Comparison of ENCODE assay signal across 8 cellular contexts in genomic region chr9:111630182-111631070, GRCh38. TPM values are rescaled to one million over a fixed set of nuclear protein-coding genes. Genes with fewer than 3 reads are reported as not detected.
DNase-seq lines count a peak whose midpoint lies in the region; ATAC-seq and TF ChIP-seq lines count a peak whose summit lies in the region.

No MANE protein-coding gene starts in this region.

- H3K4me3 Mint-ChIP-seq in activated T-cell treated with anti-CD3 and anti-CD28 coated beads, Interleukin-2, amount 50 U/mL, for 4 hours, result peak overlapping the region; percentile 87

- H3K36me3 ChIP-seq in WERI-Rb-1, result no peaks in the 10 kb centered on the region; the same call in 1 of the 2 replicates
- no peaks in the 10 kb centered on the region for H3K36me3 ChIP-seq in left ventricle myocardium inferior

- H3K27ac ChIP-seq in WERI-Rb-1 (peak overlapping the region; percentile 45), left ventricle myocardium inferior (replicated peaks) (peak overlapping the region; percentile 93), skin epidermis (peak overlapping the region in 18 of 21 experiments; percentile 57 to 98 (median 91))

- H3K4me1 Mint-ChIP-seq in activated T-cell treated with anti-CD3 and anti-CD28 coated beads, Interleukin-2, amount 50 U/mL, for 4 hours (ENCODE audit: low read depth), result peaks cover 38% of the 10 kb centered on the region

- no peaks in the 10 kb centered on the region for H3K9me3 ChIP-seq in WERI-Rb-1 (ENCODE audit: severe bottlenecking)
- no peaks in the 10 kb centered on the region for H3K9me3 ChIP-seq in left ventricle myocardium inferior (replicated peaks)

- peak overlapping the region; percentile 93 for H3K4me3 ChIP-seq in WERI-Rb-1 (ENCODE audit: low read depth, low read length)
- peak overlapping the region; percentile 97 for H3K4me3 ChIP-seq in left ventricle myocardium inferior
- peak overlapping the region; percentile 67 to 100 (median 95) for H3K4me3 ChIP-seq in skin epidermis

- no peak for TF ChIP-seq CTCF in WERI-Rb-1 (IDR thresholded peaks at IDR 0.05; ENCODE audit: low read depth, low read length)
- TF ChIP-seq CTCF in left ventricle myocardium inferior (IDR thresholded peaks at IDR 0.05; ENCODE audit: borderline replicate concordance), result no peak
- no peak for TF ChIP-seq CTCF in GM13976 (IDR thresholded peaks at IDR 0.05; ENCODE audit: borderline replicate concordance, control extremely low read depth, extremely low read depth, insufficient read depth, missing control alignments)

- H3K4me1 ChIP-seq in left ventricle myocardium inferior, result peaks cover 49% of the 10 kb centered on the region

- DNase-seq in activated T-cell treated with anti-CD3 and anti-CD28 coated beads, Interleukin-2, amount 50 U/mL, for 4 hours, result no peak
- DNase-seq in activated T-cell treated with anti-CD3 and anti-CD28 coated beads, Interleukin-2, amount 50 U/mL, for 1 hour, result no peak
- DNase-seq in WERI-Rb-1 (peak; percentile 20), left ventricle myocardium inferior (no peak), GM13976 (ENCODE audit: low spot score) (no peak), kidney tubule cell (ENCODE audit: low spot score) (no peak)

- H3K9me3 Mint-ChIP-seq in activated T-cell treated with anti-CD3 and anti-CD28 coated beads, Interleukin-2, amount 50 U/mL, for 4 hours, result no peaks in the 10 kb centered on the region

- intact Hi-C loops in left ventricle myocardium inferior (cut with micrococcal nuclease), result no loop called here

- no peaks in the 10 kb centered on the region for H3K27me3 Mint-ChIP-seq in activated T-cell treated with anti-CD3 and anti-CD28 coated beads, Interleukin-2, amount 50 U/mL, for 4 hours (ENCODE audit: low read depth)

- ATAC-seq in activated T-cell treated with anti-CD3 and anti-CD28 coated beads, Interleukin-2, amount 50 U/mL, for 4 hours, result peak; percentile 33 to 46
- peak; percentile 11 for ATAC-seq in HG03039 (IDR thresholded peaks at IDR 0.05; ENCODE audit: unreplicated experiment)

- H3K36me3 Mint-ChIP-seq in activated T-cell treated with anti-CD3 and anti-CD28 coated beads, Interleukin-2, amount 50 U/mL, for 4 hours (ENCODE audit: insufficient read depth), result peaks cover 9% of the 10 kb centered on the region

- in situ Hi-C loops in GM13976 (cut with MboI; ENCODE audit: low sequenced_read_pairs, unreplicated experiment), result no loop called here

- H3K27me3 ChIP-seq in WERI-Rb-1 (ENCODE audit: insufficient read depth, low read depth, severe bottlenecking), result no peaks in the 10 kb centered on the region
- no peaks in the 10 kb centered on the region for H3K27me3 ChIP-seq in left ventricle myocardium inferior (ENCODE audit: low read depth)

RNA-seq across cellular contexts. Expression of gene DNAJC25, which starts 0.7 kb away (rescaled TPM):
- 1 to 10 TPM; 5.0 to 6.7 (median 6.5) TPM for total RNA-seq in activated T-cell treated with anti-CD3 and anti-CD28 coated beads, Interleukin-2, amount 50 U/mL, for 4 hours
- total RNA-seq in left ventricle myocardium inferior, result 5.5 TPM

RNA-seq across cellular contexts. Expression of gene GNG10, which starts 31.0 kb away (rescaled TPM):
- 10 to 100 TPM; 18.8 to 20.4 (median 20.2) TPM for total RNA-seq in activated T-cell treated with anti-CD3 and anti-CD28 coated beads, Interleukin-2, amount 50 U/mL, for 4 hours
- total RNA-seq in left ventricle myocardium inferior, result 27.4 TPM

RNA-seq across cellular contexts. Expression of gene PTGR1, which starts 31.0 kb away (rescaled TPM):
- total RNA-seq in activated T-cell treated with anti-CD3 and anti-CD28 coated beads, Interleukin-2, amount 50 U/mL, for 4 hours, result under 1 TPM; 0.26 to 0.73 (median 0.38) TPM
- 50.2 TPM for total RNA-seq in left ventricle myocardium inferior

Comparison
In these comparisons a context has a peak if more than half of its experiments do, and no peak if none do; other contexts are left out.
1. RNA of gene PTGR1, which starts 31.0 kb away (total RNA-seq): 50.2 TPM in left ventricle myocardium inferior (single experiment); 0.26 to 0.73 TPM in activated T-cell treated with anti-CD3 and anti-CD28 coated beads, Interleukin-2, amount 50 U/mL, for 4 hours; every median in the first group is over 10 times any median in the second.
2. Peak in every context shown above with its lines, with median percentiles within 50 percentile points of each other: H3K27ac ChIP-seq and H3K4me3 ChIP-seq.